25 cellular contexts compared by ENCODE assay signal in genomic region chr6:120395330-120395729, GRCh38.
"Had no signal": no experiment of that assay in that cellular context is flagged by ENCODE, and none has a peak within 500 bp of the region (broad histone marks: within the 10 kb centered on the region; RNA-seq: fewer than 3 reads in every experiment).

No MANE protein-coding gene starts in this region.

- H3K4me3 ChIP-seq: colonic mucosa, coronary artery, dorsolateral prefrontal cortex, esophagus muscularis mucosa, esophagus squamous epithelium, gastrocnemius medialis, gastroesophageal sphincter, heart left ventricle, heart right ventricle had no signal

- ATAC-seq: effector memory CD8-positive, alpha-beta T cell; esophagus mucosa; foreskin keratinocyte; gastrocnemius medialis; gastroesophageal sphincter; heart left ventricle; heart right ventricle had no signal

- H3K36me3 ChIP-seq: colonic mucosa, esophagus muscularis mucosa, esophagus squamous epithelium, gastrocnemius medialis, gastroesophageal sphincter, heart left ventricle, heart right ventricle had no signal

- H3K9me3 ChIP-seq: colonic mucosa, esophagus muscularis mucosa, esophagus squamous epithelium, gastroesophageal sphincter had no signal

- DNase-seq: colonic mucosa; cortex of kidney; dermis blood vessel endothelial cell; dorsolateral prefrontal cortex; effector CD4-positive, alpha-beta T cell; effector CD8-positive, alpha-beta T cell; effector memory CD4-positive, alpha-beta T cell; effector memory CD8-positive, alpha-beta T cell; endodermal cell; erythroblast; esophagus squamous epithelium; foreskin fibroblast; foreskin keratinocyte; foreskin melanocyte; gastrocnemius medialis; glutamatergic neuron; head of caudate nucleus; heart left ventricle; heart right ventricle had no signal

- FAIRE-seq: endothelial cell of umbilical vein had no signal

- H3K27me3 ChIP-seq: colonic mucosa, dorsolateral prefrontal cortex, esophagus muscularis mucosa, esophagus squamous epithelium, foreskin keratinocyte, gastrocnemius medialis, gastroesophageal sphincter, heart left ventricle, heart right ventricle had no signal

- H3K27ac ChIP-seq: colonic mucosa, coronary artery, dorsolateral prefrontal cortex, epithelial cell of prostate, esophagus muscularis mucosa, esophagus squamous epithelium, foreskin keratinocyte, gastrocnemius medialis, gastroesophageal sphincter, heart left ventricle, heart right ventricle had no signal

- H3K4me1 ChIP-seq: colonic mucosa, esophagus muscularis mucosa, esophagus squamous epithelium, foreskin keratinocyte, gastrocnemius medialis, gastroesophageal sphincter, heart left ventricle, heart right ventricle had no signal
